ENCODE assay signal across 8 cellular contexts in the genomic region with DNA sequence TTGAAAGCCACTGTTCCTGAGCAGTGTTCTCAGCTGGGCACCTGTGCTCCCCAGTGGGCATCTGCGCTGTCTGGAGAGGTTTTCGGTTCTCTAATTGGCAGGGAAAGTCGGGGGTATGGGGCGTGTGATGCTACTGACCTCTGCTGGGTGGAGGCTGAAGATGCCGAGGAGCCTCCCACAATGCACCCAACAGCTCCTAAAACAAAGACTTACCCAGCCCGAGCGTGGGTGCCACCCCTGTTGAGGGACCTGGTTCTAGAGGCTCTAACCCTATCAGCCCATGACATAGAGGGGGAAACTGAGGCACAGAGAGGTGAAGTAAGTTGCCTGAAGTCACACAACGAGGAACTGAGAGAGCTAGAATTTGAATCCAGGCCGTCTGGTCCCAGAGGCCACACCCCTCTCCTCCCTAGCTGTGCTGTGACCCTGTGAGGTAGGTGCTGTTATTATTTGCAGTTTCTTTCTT. TPM values are rescaled to one million over a fixed set of nuclear protein-coding genes. Genes with fewer than 3 reads are reported as not detected.
DNase-seq lines count a peak whose midpoint lies in the region; ATAC-seq and TF ChIP-seq lines count a peak whose summit lies in the region.

No MANE protein-coding gene starts in this region.

- no peaks in the 10 kb centered on the region for H3K36me3 ChIP-seq in right atrium auricular region
- H3K36me3 ChIP-seq in Karpas-422 (ENCODE audit: insufficient read depth, low read length): no peaks in the 10 kb centered on the region; the same call in 1 of the 2 replicates
- H3K36me3 ChIP-seq in ascending aorta: no peaks in the 10 kb centered on the region

- H3K4me3 ChIP-seq in right atrium auricular region (no peak overlapping the region), Karpas-422 (ENCODE audit: low read length) (no peak overlapping the region), ascending aorta (no peak overlapping the region)

- DNase-seq in Right ventricle myocardium inferior (ENCODE audit: missing footprints) (no peak), right atrium auricular region (ENCODE audit: low spot score) (no peak), Karpas-422 (peak; percentile 86), SHP77 (lab: John Stamatoyannopoulos, UW) (peak; percentile 68 to 79), ascending aorta (ENCODE audit: low spot score in 2 of 2) (no peak), left colon (peak; percentile 56 to 66), cerebellar cortex (ENCODE audit: low spot score) (no peak)

- H3K27me3 ChIP-seq in right atrium auricular region (no peaks in the 10 kb centered on the region), Karpas-422 (ENCODE audit: low read length) (no peaks in the 10 kb centered on the region), ascending aorta (no peaks in the 10 kb centered on the region)

- H2AFZ ChIP-seq in Karpas-422 (ENCODE audit: low read length): no peak overlapping the region

- H3K4me2 ChIP-seq in Karpas-422 (ENCODE audit: low read depth, low read length, poor library complexity, severe bottlenecking): no peak overlapping the region

- no peak overlapping the region for H3K9ac ChIP-seq in Karpas-422 (ENCODE audit: low read length)

- no peaks in the 10 kb centered on the region for H4K20me1 ChIP-seq in Karpas-422 (ENCODE audit: insufficient read depth, low read depth, low read length)

- ATAC-seq in Right ventricle myocardium inferior (peak; percentile 64), left colon (peak; percentile 39), GM18861 (IDR thresholded peaks at IDR 0.05; ENCODE audit: unreplicated experiment) (no peak)

- peaks cover 0 to 3% of the 10 kb centered on the region in 2 donors for H3K4me1 ChIP-seq in right atrium auricular region
- peaks cover 3% of the 10 kb centered on the region; the same call in 1 of the 2 replicates for H3K4me1 ChIP-seq in Karpas-422 (ENCODE audit: low read length)
- H3K4me1 ChIP-seq in ascending aorta: no peaks in the 10 kb centered on the region

- peak in 1 of 2 donors; percentile 46 for TF ChIP-seq CTCF in right atrium auricular region (IDR thresholded peaks at IDR 0.05)
- TF ChIP-seq CTCF in ascending aorta (IDR thresholded peaks at IDR 0.05): peak in 2 of 3 experiments; percentile 10 to 20

- H3K79me2 ChIP-seq in Karpas-422 (ENCODE audit: low read length): no peaks in the 10 kb centered on the region

- no peaks in the 10 kb centered on the region for H3K9me2 ChIP-seq in Karpas-422 (replicated peaks; ENCODE audit: insufficient read depth, low read length)

- H3K27ac ChIP-seq in right atrium auricular region (no peak overlapping the region), Karpas-422 (ENCODE audit: low read length) (no peak overlapping the region), ascending aorta (no peak overlapping the region)

- intact Hi-C loops in Right ventricle myocardium inferior (cut with DNase I) (no loop called here), ascending aorta (cut with DNase I) (no loop called here), left colon (cut with DNase I, micrococcal nuclease) (no loop called here)

- H3K9me3 ChIP-seq in right atrium auricular region (no peaks in the 10 kb centered on the region), Karpas-422 (ENCODE audit: low read length) (no peaks in the 10 kb centered on the region), ascending aorta (no peaks in the 10 kb centered on the region)

RNA-seq across cellular contexts. Expression of a gene that starts 2.3 kb away (rescaled TPM):
- not detected for total RNA-seq in Right ventricle myocardium inferior
- not detected for total RNA-seq in right atrium auricular region
- not detected in 2 replicates for total RNA-seq in Karpas-422 (2014; rRNA removed; shearing (Covaris generic); ENCODE audit: low replicate concordance)
- total RNA-seq in ascending aorta: not detected
- total RNA-seq in left colon: not detected

RNA-seq across cellular contexts. Expression of a gene that starts 6.0 kb away (rescaled TPM):
- not detected for total RNA-seq in Right ventricle myocardium inferior
- total RNA-seq in right atrium auricular region: not detected
- total RNA-seq in Karpas-422 (2014; rRNA removed; shearing (Covaris generic); ENCODE audit: low replicate concordance): 1.0 and 1.2 TPM in 2 replicates
- total RNA-seq in ascending aorta: not detected
- 100 to 1,000 TPM; 180 to 247 TPM for total RNA-seq in left colon

RNA-seq across cellular contexts. Expression of a gene that starts 10.1 kb away (rescaled TPM):
- total RNA-seq in Right ventricle myocardium inferior: 604 TPM
- total RNA-seq in right atrium auricular region: 1,000 to 10,000 TPM in 1 of 2 donors, 100 to 1,000 TPM in 1; 846 to 1,334 TPM
- total RNA-seq in Karpas-422 (2014; rRNA removed; shearing (Covaris generic); ENCODE audit: low replicate concordance): 3,031 and 4,148 TPM in 2 replicates
- 2,223 TPM for total RNA-seq in ascending aorta
- total RNA-seq in left colon: 1,000 to 10,000 TPM; 1,328 to 1,333 TPM

RNA-seq across cellular contexts. Expression of a gene that starts 10.5 kb away (rescaled TPM):
- 7.2 TPM for total RNA-seq in Right ventricle myocardium inferior
- 1 to 10 TPM; 6.2 to 8.0 TPM for total RNA-seq in right atrium auricular region
- total RNA-seq in Karpas-422 (2014; rRNA removed; shearing (Covaris generic); ENCODE audit: low replicate concordance): 23.0 and 30.6 TPM in 2 replicates
- 35.3 TPM for total RNA-seq in ascending aorta
- 10 to 100 TPM; 45.1 to 51.0 TPM for total RNA-seq in left colon

RNA-seq across cellular contexts. Expression of a gene that starts 28.3 kb away (rescaled TPM):
- total RNA-seq in Right ventricle myocardium inferior (15.2 TPM), right atrium auricular region (1 to 10 TPM; 2.8 to 5.9 TPM), ascending aorta (0.21 TPM), left colon (10 to 100 TPM in 1 of 2 donors, 1 to 10 TPM in 1; 6.9 to 14.6 TPM)
- 8.5 and 16.4 TPM in 2 replicates for total RNA-seq in Karpas-422 (2014; rRNA removed; shearing (Covaris generic); ENCODE audit: low replicate concordance)

Comparison
In these comparisons a context has a peak if more than half of its experiments do, and no peak if none do; other contexts are left out.
1. DNase-seq: peak in Karpas-422 (single experiment), SHP77 (2 of 2) and left colon (2 of 2); none in Right ventricle myocardium inferior (single experiment), right atrium auricular region (single experiment), ascending aorta (0 of 2) and cerebellar cortex (single experiment).
2. RNA of a gene that starts 6.0 kb away (total RNA-seq): 180 to 247 TPM in left colon; 1.0 to 1.2 TPM in Karpas-422, not detected in right atrium auricular region, not detected in Right ventricle myocardium inferior (single experiment) and not detected in ascending aorta (single experiment); every median in the first group is over 10 times any median in the second.